Comparison of ENCODE assay signal across 23 cellular contexts in genomic region chr16:81681311-81681710, GRCh38.
"Had no signal": no experiment of that assay in that cellular context is flagged by ENCODE, and none has a peak within 500 bp of the region (broad histone marks: within the 10 kb centered on the region; RNA-seq: fewer than 3 reads in every experiment).

No MANE protein-coding gene starts in this region.

- ATAC-seq: activated CD8-positive, alpha-beta memory T cell treated with anti-CD3 and anti-CD28 coated beads, Interleukin-2, amount 10 ng/mL, durations not matched to agents 7 days and 5 days; left colon; stimulated activated naive CD8-positive, alpha-beta T cell treated with anti-CD3 and anti-CD28 coated beads, Interleukin-15, amount 100 ng/mL, for 72 hours had no signal

- H3K27ac Mint-ChIP-seq: activated CD4-positive, alpha-beta memory T cell treated with anti-CD3 and anti-CD28 coated beads, Interleukin-2, amount 10 ng/mL, durations not matched to agents 7 days and 5 days; activated CD8-positive, alpha-beta memory T cell treated with anti-CD3 and anti-CD28 coated beads, Interleukin-2, amount 10 ng/mL, durations not matched to agents 7 days and 5 days; activated naive CD4-positive, alpha-beta T cell treated with anti-CD3 and anti-CD28 coated beads, Interleukin-2, amount 50 U/mL, for 24 hours; activated T-helper 1 cell treated with anti-CD3 and anti-CD28 coated beads, Interleukin-12 subunit alpha, Interleukin-12 subunit beta, Interleukin-2, Interleukin-4 antibody, amounts not matched to agents 30 ng/mL and 10 ng/mL and 1 ng/mL, durations not matched to agents 14 hours and 24 hours and 36 hours; memory B cell; nephron; type B pancreatic cell had no signal

- H3K4me3 Mint-ChIP-seq: activated CD4-positive, alpha-beta memory T cell treated with anti-CD3 and anti-CD28 coated beads, Interleukin-2, amount 10 ng/mL, durations not matched to agents 7 days and 5 days; activated CD8-positive, alpha-beta memory T cell treated with anti-CD3 and anti-CD28 coated beads, Interleukin-2, amount 10 ng/mL, durations not matched to agents 7 days and 5 days; activated naive CD4-positive, alpha-beta T cell treated with anti-CD3 and anti-CD28 coated beads, Interleukin-2, amount 50 U/mL, for 24 hours; activated T-helper 1 cell treated with anti-CD3 and anti-CD28 coated beads, Interleukin-12 subunit alpha, Interleukin-12 subunit beta, Interleukin-2, Interleukin-4 antibody, amounts not matched to agents 30 ng/mL and 10 ng/mL and 1 ng/mL, durations not matched to agents 14 hours and 24 hours and 36 hours; memory B cell; nephron; stimulated activated naive CD8-positive, alpha-beta T cell treated with anti-CD3 and anti-CD28 coated beads, Interleukin-15, amount 100 ng/mL, for 72 hours; type B pancreatic cell had no signal

- H3K4me3 ChIP-seq: heart left ventricle, vagina had no signal

- H3K27me3 Mint-ChIP-seq: activated CD4-positive, alpha-beta memory T cell treated with anti-CD3 and anti-CD28 coated beads, Interleukin-2, amount 10 ng/mL, durations not matched to agents 7 days and 5 days; activated CD8-positive, alpha-beta memory T cell treated with anti-CD3 and anti-CD28 coated beads, Interleukin-2, amount 10 ng/mL, durations not matched to agents 7 days and 5 days; activated naive CD4-positive, alpha-beta T cell treated with anti-CD3 and anti-CD28 coated beads, Interleukin-2, amount 50 U/mL, for 24 hours; memory B cell; stimulated activated naive CD8-positive, alpha-beta T cell treated with anti-CD3 and anti-CD28 coated beads, Interleukin-15, amount 100 ng/mL, for 72 hours; type B pancreatic cell had no signal

- H3K4me1 Mint-ChIP-seq: activated CD8-positive, alpha-beta memory T cell treated with anti-CD3 and anti-CD28 coated beads, Interleukin-2, amount 10 ng/mL, durations not matched to agents 7 days and 5 days had no signal

- DNase-seq: activated CD4-positive, alpha-beta memory T cell treated with anti-CD3 and anti-CD28 coated beads, Interleukin-2, amount 10 ng/mL, durations not matched to agents 7 days and 5 days; activated CD4-positive, alpha-beta T cell treated with anti-CD3 and anti-CD28 coated beads for 48 hours; activated CD4-positive, CD25-positive, alpha-beta regulatory T cell; activated CD8-positive, alpha-beta memory T cell treated with anti-CD3 and anti-CD28 coated beads, Interleukin-2, amount 10 ng/mL, durations not matched to agents 7 days and 5 days; activated gamma-delta T cell; activated T-cell treated with anti-CD3 and anti-CD28 coated beads for 4 hours; brain microvascular endothelial cell; dermis blood vessel endothelial cell; effector CD8-positive, alpha-beta T cell; foreskin melanocyte; heart left ventricle; islet precursor cell; left colon; retina; stimulated activated CD4-positive, alpha-beta T cell treated with anti-CD3 and anti-CD28 coated beads, Interleukin-4, amount 100 ng/mL, for 4 hours; stimulated activated naive CD8-positive, alpha-beta T cell treated with anti-CD3 and anti-CD28 coated beads, Interleukin-15, amount 100 ng/mL, for 72 hours; T1000 had no signal

- H3K9me3 Mint-ChIP-seq: activated CD4-positive, alpha-beta memory T cell treated with anti-CD3 and anti-CD28 coated beads, Interleukin-2, amount 10 ng/mL, durations not matched to agents 7 days and 5 days; activated naive CD4-positive, alpha-beta T cell treated with anti-CD3 and anti-CD28 coated beads, Interleukin-2, amount 50 U/mL, for 24 hours; activated T-helper 1 cell treated with anti-CD3 and anti-CD28 coated beads, Interleukin-12 subunit alpha, Interleukin-12 subunit beta, Interleukin-2, Interleukin-4 antibody, amounts not matched to agents 30 ng/mL and 10 ng/mL and 1 ng/mL, durations not matched to agents 14 hours and 24 hours and 36 hours; memory B cell; nephron; stimulated activated naive CD8-positive, alpha-beta T cell treated with anti-CD3 and anti-CD28 coated beads, Interleukin-15, amount 100 ng/mL, for 72 hours; type B pancreatic cell had no signal

- H3K9me3 ChIP-seq: heart left ventricle, vagina had no signal

- H3K27me3 ChIP-seq: brain microvascular endothelial cell, heart left ventricle, vagina had no signal

- H3K27ac ChIP-seq: brain microvascular endothelial cell had no signal
